ENCODE assay signal across 24 cellular contexts in the genomic region with DNA sequence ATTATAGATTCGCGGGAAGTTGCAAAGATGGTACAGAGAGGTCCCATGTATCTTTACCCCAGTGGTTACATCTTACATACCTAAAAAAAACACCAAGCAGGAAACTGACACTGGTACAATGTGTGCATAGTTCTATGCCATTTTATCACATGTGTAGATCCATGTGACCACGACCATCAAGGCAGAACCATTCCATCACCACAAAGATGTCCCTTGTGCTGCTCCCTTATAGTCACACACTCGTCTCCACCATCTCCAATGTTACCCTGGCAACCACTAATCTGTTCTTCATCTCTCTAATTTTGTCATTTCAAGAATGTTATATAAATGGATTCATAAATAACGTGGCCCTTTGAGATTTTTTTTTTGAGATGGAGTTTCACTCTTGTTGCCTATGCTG.
"Had no signal": no experiment of that assay in that cellular context is flagged by ENCODE, and none has a peak within 500 bp of the region (broad histone marks: within the 10 kb centered on the region; RNA-seq: fewer than 3 reads in every experiment).

No MANE protein-coding gene starts in this region.

- DNase-seq: cortex of kidney; effector CD8-positive, alpha-beta T cell; effector memory CD8-positive, alpha-beta T cell; endodermal cell; erythroblast; esophagus squamous epithelium; foreskin fibroblast; glutamatergic neuron; head of caudate nucleus; heart right ventricle; hippocampal formation; left cardiac atrium; left lung; left ventricle myocardium superior; lower lobe of right lung; mesenchymal stem cell; mucosa of descending colon had no signal

- H3K9me3 ChIP-seq: esophagus squamous epithelium, heart right ventricle, left lung, lower lobe of right lung, mucosa of descending colon had no signal

- ATAC-seq: effector memory CD8-positive, alpha-beta T cell; esophagus mucosa; heart right ventricle; left cardiac atrium; left lung; left ventricle myocardium superior; lower lobe of right lung; mucosa of descending colon had no signal

- H3K4me3 ChIP-seq: esophagus squamous epithelium, heart right ventricle, left lung, lower lobe of right lung, mucosa of descending colon had no signal

- H3K27me3 ChIP-seq: esophagus squamous epithelium, left lung had no signal

- H3K4me1 ChIP-seq: esophagus squamous epithelium, heart right ventricle, left lung, lower lobe of right lung had no signal

- H3K27ac ChIP-seq: epithelial cell of prostate, esophagus squamous epithelium, heart right ventricle, left lung, lower lobe of right lung had no signal

- FAIRE-seq: colon, endometrium, frontal cortex, islet of Langerhans, keratinocyte had no signal

- H3K36me3 ChIP-seq: esophagus squamous epithelium, heart right ventricle, left lung, lower lobe of right lung had no signal
